19 cellular contexts compared by ENCODE assay signal in the genomic region with DNA sequence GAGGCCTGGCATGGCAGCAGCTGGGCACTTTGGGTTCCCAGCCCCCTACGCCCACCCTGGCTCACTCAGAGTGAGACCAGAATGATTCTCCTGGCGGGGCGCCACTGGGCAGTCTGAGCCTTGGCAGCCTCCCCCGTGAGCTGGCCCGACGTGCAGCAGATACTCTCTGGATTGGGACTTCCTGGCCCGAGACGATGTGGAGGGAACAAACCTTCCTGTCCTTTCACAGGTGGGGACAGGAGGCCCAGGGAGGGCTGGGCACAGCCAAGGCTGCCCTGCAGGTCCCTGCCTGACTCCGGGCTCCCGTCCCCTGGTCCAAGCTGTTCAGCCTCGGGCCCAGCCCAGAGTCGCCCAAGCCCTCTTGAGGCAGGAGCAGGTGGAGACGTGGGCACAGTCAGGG. TPM values are rescaled to one million over a fixed set of nuclear protein-coding genes. Genes with fewer than 3 reads are reported as not detected.
DNase-seq lines count a peak whose midpoint lies in the region; ATAC-seq and TF ChIP-seq lines count a peak whose summit lies in the region.
"Had no signal": no experiment of that assay in that cellular context is flagged by ENCODE, and none has a peak within 500 bp of the region (broad histone marks: within the 10 kb centered on the region; RNA-seq: fewer than 3 reads in every experiment).

No MANE protein-coding gene starts in this region.

- H3K9ac ChIP-seq in BLaER1: no peak overlapping the region
- H3K9ac ChIP-seq: KMS-11, parathyroid adenoma had no signal

- no peaks in the 10 kb centered on the region for H3K9me3 ChIP-seq in BLaER1
- no peaks in the 10 kb centered on the region for H3K9me3 ChIP-seq in stomach
- H3K9me3 ChIP-seq: gastroesophageal sphincter had no signal

- DNase-seq in H7 (peak; percentile 64), cardiac septum (ENCODE audit: low spot score) (peak; percentile 67), nephron progenitor cell (no peak), stomach (no peak)
- DNase-seq in stimulated activated CD4-positive, alpha-beta T cell treated with anti-CD3 and anti-CD28 coated beads, Interleukin-15, amount 100 ng/mL, for 24 hours: no peak
- no peak for DNase-seq in stimulated activated CD4-positive, alpha-beta T cell treated with anti-CD3 and anti-CD28 coated beads, Interleukin-4, amount 100 ng/mL, for 1 hour
- DNase-seq: activated CD8-positive, alpha-beta memory T cell treated with anti-CD3 and anti-CD28 coated beads for 24 hours; naive B cell; NCI-H526 treated with DMSO at 0.1 percent for 48 hours; RPMI8226; T-helper 9 cell had no signal

- ATAC-seq in GM21723 (IDR thresholded peaks at IDR 0.05; ENCODE audit: unreplicated experiment): no peak
- ATAC-seq: activated naive CD4-positive, alpha-beta T cell treated with anti-CD3 and anti-CD28 coated beads, Interleukin-2, amount 50 U/mL, for 72 hours; gastroesophageal sphincter had no signal

- no peak overlapping the region for H3K4me3 Mint-ChIP-seq in nephron progenitor cell
- H3K4me3 Mint-ChIP-seq: memory B cell, naive B cell had no signal

- no peak for TF ChIP-seq EP300 in stomach (IDR thresholded peaks at IDR 0.05)

- peak overlapping the region; percentile 51 for H3K27ac Mint-ChIP-seq in nephron progenitor cell
- H3K27ac Mint-ChIP-seq: activated naive CD4-positive, alpha-beta T cell treated with anti-CD3 and anti-CD28 coated beads, Interleukin-2, amount 50 U/mL, for 72 hours; memory B cell; naive B cell had no signal

- peaks cover 85% of the 10 kb centered on the region for H4K20me1 ChIP-seq in BLaER1

- H3K27ac ChIP-seq in BLaER1 (no peak overlapping the region), stomach (no peak overlapping the region)
- H3K27ac ChIP-seq: C4-2B, gastroesophageal sphincter, KMS-11, parathyroid adenoma had no signal

- H3K4me3 ChIP-seq in BLaER1: no peak overlapping the region
- H3K4me3 ChIP-seq in H7 (ENCODE audit: insufficient read depth, low read depth, low read length): no peak overlapping the region
- H3K4me3 ChIP-seq in stomach: no peak overlapping the region
- H3K4me3 ChIP-seq: gastroesophageal sphincter had no signal

- intact Hi-C loops in cardiac septum (cut with DNase I) (no loop called here), stomach (cut with DNase I; ENCODE audit: low total_unique reads) (no loop called here)

- H3K36me3 Mint-ChIP-seq in nephron progenitor cell (ENCODE audit: low read depth): peaks cover 22% of the 10 kb centered on the region

- no peaks in the 10 kb centered on the region for H3K27me3 Mint-ChIP-seq in nephron progenitor cell (ENCODE audit: low read depth, poor library complexity)
- H3K27me3 Mint-ChIP-seq: memory B cell, naive B cell had no signal

- 74 to 85% (median 80%) methylated on average over 8 to 13 of the region's 13 CpGs for WGBS in stomach, 5 donors

- H3K9me3 Mint-ChIP-seq in nephron progenitor cell: no peaks in the 10 kb centered on the region
- H3K9me3 Mint-ChIP-seq: memory B cell, naive B cell had no signal

- H3K4me1 Mint-ChIP-seq in nephron progenitor cell: no peaks in the 10 kb centered on the region

- no peak for TF ChIP-seq CTCF in nephron progenitor cell (IDR thresholded peaks at IDR 0.05)
- no peak for TF ChIP-seq CTCF in stomach (IDR thresholded peaks at IDR 0.05)

- peaks cover 94% of the 10 kb centered on the region for H3K36me3 ChIP-seq in BLaER1
- H3K36me3 ChIP-seq in H7 (replicated peaks; ENCODE audit: control insufficient read depth, insufficient read depth, low read length): peaks cover 16% of the 10 kb centered on the region
- H3K36me3 ChIP-seq in stomach: peaks cover 54 to 100% (median 99%) of the 10 kb centered on the region in 4 donors

- H3K27me3 ChIP-seq in BLaER1: no peaks in the 10 kb centered on the region; the same call in 1 of the 2 replicates
- H3K27me3 ChIP-seq in H7 (ENCODE audit: control insufficient read depth, insufficient read depth, low read length): no peaks in the 10 kb centered on the region
- no peaks in the 10 kb centered on the region for H3K27me3 ChIP-seq in stomach
- H3K27me3 ChIP-seq: gastroesophageal sphincter had no signal

- no peak for TF ChIP-seq POLR2A in stomach (IDR thresholded peaks at IDR 0.05)

- 0 out of 2 replicates have a peak overlapping the region, but pooled peaks have one; percentile 0 for H3K4me2 ChIP-seq in BLaER1
- H3K4me2 ChIP-seq: KMS-11 had no signal

- H3K4me1 ChIP-seq in BLaER1: peaks cover 39% of the 10 kb centered on the region
- H3K4me1 ChIP-seq in stomach: peaks cover 0 to 7% (median 0%) of the 10 kb centered on the region in 4 donors
- H3K4me1 ChIP-seq: gastroesophageal sphincter, parathyroid adenoma had no signal

RNA-seq across cellular contexts. Expression of a gene that starts 17.9 kb away (rescaled TPM):
- 201 and 224 TPM in 2 replicates for total RNA-seq in H7 (2014; rRNA removed; shearing (Covaris generic))
- total RNA-seq in cardiac septum: 213 TPM
- total RNA-seq in stomach: 1,000 to 10,000 TPM in 1 of 5 donors, 100 to 1,000 TPM in 4; 162 to 1,174 (median 290) TPM
- polyA plus RNA-seq in stomach: 100 to 1,000 TPM; 103 to 197 (median 127) TPM

RNA-seq across cellular contexts. Expression of a gene that starts 32.9 kb away (rescaled TPM):
- 20.4 and 35.5 TPM in 2 replicates for total RNA-seq in H7 (2014; rRNA removed; shearing (Covaris generic))
- total RNA-seq in cardiac septum (19.1 TPM), stomach (100 to 1,000 TPM in 2 of 5 donors, 10 to 100 TPM in 3; 31.8 to 151 (median 89.9) TPM)
- 10 to 100 TPM in 2 of 3 donors, 1 to 10 TPM in 1; 9.0 to 26.7 (median 11.1) TPM for polyA plus RNA-seq in stomach

Comparison
In these comparisons a context has a peak if more than half of its experiments do, and no peak if none do; other contexts are left out.
1. DNase-seq: peak in H7 (single experiment) and cardiac septum (single experiment); none in nephron progenitor cell (single experiment), stomach (single experiment), stimulated activated CD4-positive, alpha-beta T cell treated with anti-CD3 and anti-CD28 coated beads, Interleukin-15, amount 100 ng/mL, for 24 hours (single experiment) and stimulated activated CD4-positive, alpha-beta T cell treated with anti-CD3 and anti-CD28 coated beads, Interleukin-4, amount 100 ng/mL, for 1 hour (single experiment).